Comparison of ENCODE assay signal across 23 cellular contexts in the genomic region with DNA sequence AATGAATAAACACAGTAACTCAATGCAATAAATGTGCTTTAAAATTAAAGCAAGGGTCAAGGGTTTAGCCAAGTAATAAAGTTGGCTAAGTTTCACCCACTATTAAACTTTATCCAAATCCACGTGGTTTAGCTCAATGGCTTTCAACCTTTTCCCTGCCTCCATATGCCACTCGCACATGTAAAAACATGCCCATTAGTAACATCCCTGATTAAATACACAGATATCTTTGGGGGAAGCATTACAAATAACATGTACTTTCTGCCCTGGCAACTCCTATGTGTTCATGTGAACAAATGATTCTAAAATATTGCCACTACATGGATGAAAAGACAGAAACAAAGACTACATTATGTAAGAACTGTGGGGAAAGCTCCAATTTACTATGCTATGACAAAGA.
DNase-seq lines count a peak whose midpoint lies in the region; ATAC-seq lines count a peak whose summit lies in the region.
"Had no signal": no experiment of that assay in that cellular context is flagged by ENCODE, and none has a peak within 500 bp of the region (broad histone marks: within the 10 kb centered on the region; RNA-seq: fewer than 3 reads in every experiment).

No MANE protein-coding gene starts in this region.

- CTCF ChIA-PET in activated CD4-positive, alpha-beta memory T cell treated with anti-CD3 and anti-CD28 coated beads for 36 hours (lab: Charles Lee), result no interaction called here

- DNase-seq in DMS 273 (lab: John Stamatoyannopoulos, UW; ENCODE audit: unreplicated experiment) (peak; percentile 35), DMS 273 treated with DMSO at 0.1 percent for 48 hours (lab: John Stamatoyannopoulos, UW) (no peak), left colon (no peak), retina (no peak), sciatic nerve (ENCODE audit: low spot score) (no peak), medulla oblongata (ENCODE audit: extremely low spot score) (no peak)
- DNase-seq in activated CD4-positive, alpha-beta memory T cell treated with anti-CD3 and anti-CD28 coated beads for 36 hours, result no peak
- DNase-seq: AML-193, DMS79 treated with DMSO at 0.1 percent for 48 hours, HFFc6, Karpas-422, MM.1S, NCI-H1092, NCI-H1436 treated with DMSO at 0.1 percent for 48 hours, NCI-H2029, NCI-H345, NCI-H524 treated with DMSO at 0.1 percent for 48 hours had no signal

- no peaks in the 10 kb centered on the region for H3K4me1 Mint-ChIP-seq in activated CD4-positive, alpha-beta memory T cell treated with anti-CD3 and anti-CD28 coated beads for 36 hours (ENCODE audit: low read depth)
- H3K4me1 Mint-ChIP-seq: IgD-negative memory B cell had no signal

- ATAC-seq in left colon, result peak; percentile 45
- ATAC-seq in sciatic nerve, result no peak
- ATAC-seq: Panc1 had no signal

- H3K27ac ChIP-seq in cingulate gyrus (ENCODE audit: low read depth, low read length), result peak overlapping the region; percentile 24
- H3K27ac ChIP-seq: 22Rv1, C4-2B, HL-60 had no signal

- no peak overlapping the region for H3K27ac Mint-ChIP-seq in activated CD4-positive, alpha-beta memory T cell treated with anti-CD3 and anti-CD28 coated beads for 36 hours
- H3K27ac Mint-ChIP-seq: HFFc6, IgD-negative memory B cell had no signal

- no peaks in the 10 kb centered on the region for H3K27me3 Mint-ChIP-seq in activated CD4-positive, alpha-beta memory T cell treated with anti-CD3 and anti-CD28 coated beads for 36 hours
- H3K27me3 Mint-ChIP-seq: IgD-negative memory B cell had no signal

- H3K9me3 Mint-ChIP-seq in activated CD4-positive, alpha-beta memory T cell treated with anti-CD3 and anti-CD28 coated beads for 36 hours, result no peaks in the 10 kb centered on the region
- H3K9me3 Mint-ChIP-seq: HFFc6, IgD-negative memory B cell had no signal

- POLR2A ChIA-PET in activated CD4-positive, alpha-beta memory T cell treated with anti-CD3 and anti-CD28 coated beads for 36 hours (lab: Charles Lee), result no interaction called here

- no peak overlapping the region for H3K4me3 Mint-ChIP-seq in activated CD4-positive, alpha-beta memory T cell treated with anti-CD3 and anti-CD28 coated beads for 36 hours
- H3K4me3 Mint-ChIP-seq: HFFc6, IgD-negative memory B cell had no signal

- intact Hi-C loops in left colon (cut with DNase I, micrococcal nuclease), result no loop called here
- intact Hi-C loops in sciatic nerve (cut with DNase I), result no loop called here
- intact Hi-C loops in activated CD4-positive, alpha-beta memory T cell treated with anti-CD3 and anti-CD28 coated beads for 36 hours (cut with micrococcal nuclease), result no loop called here

- peaks cover 17% of the 10 kb centered on the region for H3K36me3 Mint-ChIP-seq in activated CD4-positive, alpha-beta memory T cell treated with anti-CD3 and anti-CD28 coated beads for 36 hours
